8 cellular contexts compared by ENCODE assay signal in genomic region chr10:46030091-46030937, GRCh38. TPM values are rescaled to one million over a fixed set of nuclear protein-coding genes. Genes with fewer than 3 reads are reported as not detected.
A peak's percentile ranks its signal among the peaks of the same experiment; 100 is the strongest.
DNase-seq lines count a peak whose midpoint lies in the region; ATAC-seq and TF ChIP-seq lines count a peak whose summit lies in the region.

TSS of gene NCOA4 (minus strand) at chr10:46030623. CDS start at chr10:46016680, 13,943 bp downstream.

- H2BK120ac ChIP-seq in IMR-90 (ENCODE audit: low read depth, low read length): peak within 1 kb of the TSS; percentile 60

- peak; percentile 35; the same call in 1 of the 2 replicates for TF ChIP-seq RAD21 in IMR-90 (IDR thresholded peaks at IDR 0.05; ENCODE audit: low read length)

- H3K9me2 ChIP-seq in OCI-LY7 (ENCODE audit: insufficient read depth, low read length): no peaks in the 10 kb centered on the region

- CTCF ChIA-PET in IMR-90 (lab: Yijun Ruan, JAX) (no interaction called here), OCI-LY7 (lab: Charles Lee; ENCODE audit: unreplicated experiment) (no interaction called here)

- H2BK15ac ChIP-seq in IMR-90 (ENCODE audit: low read depth, low read length): peak within 1 kb of the TSS; percentile 18; the same call in 1 of the 3 replicates

- peak within 1 kb of the TSS; percentile 91 for H3K4ac ChIP-seq in IMR-90 (ENCODE audit: low read depth, low read length)

- intact Hi-C loops in IMR-90 (cut with micrococcal nuclease): no loop called here
- intact Hi-C loops in OCI-LY7 (cut with micrococcal nuclease; ENCODE audit: unreplicated experiment): loop anchor here (2.0 to 5.0 kb wide), 3 partner anchors 62 to 1028 kb away; partner anchors contain the start of gene ZNF22

- H2BK5ac ChIP-seq in IMR-90 (ENCODE audit: low read depth, low read length, poor library complexity, severe bottlenecking): peak within 1 kb of the TSS; percentile 91

- peak; percentile 93 for TF ChIP-seq POLR2A in IMR-90 (IDR thresholded peaks at IDR 0.05; ENCODE audit: low read depth, low read length)

- H4K5ac ChIP-seq in IMR-90 (ENCODE audit: low read depth, low read length): peak within 1 kb of the TSS; percentile 84

- H3K14ac ChIP-seq in IMR-90 (replicated peaks; ENCODE audit: low read depth, low read length): peak within 1 kb of the TSS; percentile 95

- H3K27me3 ChIP-seq in IMR-90 (ENCODE audit: control insufficient read depth, insufficient read depth, low read length) (no peaks in the 10 kb centered on the region), mucosa of rectum (ENCODE audit: control insufficient read depth in 2 of 2, insufficient read depth in 2 of 2, low read length in 2 of 2) (no peaks in the 10 kb centered on the region)

- H3K23ac ChIP-seq in IMR-90 (ENCODE audit: low read depth, low read length): peak within 1 kb of the TSS; percentile 91

- peak within 1 kb of the TSS; percentile 7; the same call in 1 of the 2 replicates for H2AK5ac ChIP-seq in IMR-90 (ENCODE audit: low read depth, low read length)

- H3K36me3 ChIP-seq in IMR-90 (ENCODE audit: control insufficient read depth, insufficient read depth, low read length) (no peaks in the 10 kb centered on the region), OCI-LY7 (ENCODE audit: insufficient read depth, low read length) (peaks cover 28% of the 10 kb centered on the region), mucosa of rectum (ENCODE audit: control insufficient read depth in 2 of 2, insufficient read depth in 2 of 2, low read length in 2 of 2) (no peaks in the 10 kb centered on the region)

- peak within 1 kb of the TSS; percentile 72; the same call in 1 of the 2 replicates for H3K18ac ChIP-seq in IMR-90 (ENCODE audit: low read depth, low read length)

- H2AFZ ChIP-seq in IMR-90 (replicated peaks; ENCODE audit: low read length, poor library complexity): peak within 1 kb of the TSS; percentile 97
- H2AFZ ChIP-seq in OCI-LY7 (ENCODE audit: low read length): peak within 1 kb of the TSS; percentile 92

- peak; percentile 97 for DNase-seq in DMS114 treated with DMSO at 0.1 percent for 48 hours (lab: John Stamatoyannopoulos, UW; ENCODE audit: unreplicated experiment)
- DNase-seq in IMR-90: peak; percentile 99
- peak; percentile 99 for DNase-seq in OCI-LY7 (ENCODE audit: low spot score)
- peak; percentile 91 for DNase-seq in activated T-cell treated with anti-CD3 and anti-CD28 coated beads for 4 hours
- DNase-seq in epithelial cell of proximal tubule (ENCODE audit: low read depth): peak; percentile 85
- DNase-seq in stimulated activated CD8-positive, alpha-beta memory T cell treated with anti-CD3 and anti-CD28 coated beads, Interleukin-4, amount 100 ng/mL, for 48 hours: peak; percentile 96

- no TSS peak for BruUV-seq in IMR-90 (replicated peaks; lab: Mats Ljungman, UMichigan)
- no TSS peak for BruUV-seq in OCI-LY7 (replicated peaks; lab: Mats Ljungman, UMichigan)

- no peaks in the 10 kb centered on the region for H3K9me3 ChIP-seq in IMR-90 (ENCODE audit: control insufficient read depth, insufficient read depth, low read length)
- no peaks in the 10 kb centered on the region for H3K9me3 ChIP-seq in OCI-LY7 (ENCODE audit: low read length)
- H3K9me3 ChIP-seq in mucosa of rectum (ENCODE audit: control insufficient read depth in 2 of 2, low read length in 2 of 2): no peaks in the 10 kb centered on the region

- POLR2A ChIA-PET in IMR-90 (lab: Charles Lee; ENCODE audit: unreplicated experiment) (no interaction called here), OCI-LY7 (lab: Charles Lee) (interaction anchor here (0.6 to 1.8 kb wide), 3 partner anchors 10 to 232 kb away, joined by 3 to 12 read pairs (median 3); no protein-coding TSS in a partner anchor)

- H3K9me1 ChIP-seq in IMR-90 (ENCODE audit: insufficient read depth, low read length): peaks cover 5% of the 10 kb centered on the region; the same call in 1 of the 2 replicates

- H4K20me1 ChIP-seq in IMR-90 (ENCODE audit: insufficient read depth, low read length): peaks cover 34% of the 10 kb centered on the region
- peaks cover 32% of the 10 kb centered on the region for H4K20me1 ChIP-seq in OCI-LY7 (ENCODE audit: insufficient read depth, low read length)

- H3K9ac ChIP-seq in IMR-90 (ENCODE audit: low read depth, low read length) (peak within 1 kb of the TSS; percentile 89), mucosa of rectum (ENCODE audit: low read depth in 1 of 2, low read length in 2 of 2) (peak within 1 kb of the TSS; percentile 91 to 99)

- peaks cover 3 to 16% of the 10 kb centered on the region in 2 experiments; a peak in 2 of 4 replicates for H3K79me1 ChIP-seq in IMR-90 (ENCODE audit: low read depth in 1 of 2, low read length in 2 of 2)

- peaks cover 49% of the 10 kb centered on the region for H3K79me2 ChIP-seq in OCI-LY7 (ENCODE audit: insufficient read depth, low read depth, low read length)

- TF ChIP-seq CTCF in IMR-90 (conservative IDR thresholded peaks at IDR 0.05; ENCODE audit: low read depth, low read length) (peak; percentile 81), OCI-LY7 (conservative IDR thresholded peaks at IDR 0.05; ENCODE audit: low read length) (peak; percentile 83), epithelial cell of proximal tubule (conservative IDR thresholded peaks at IDR 0.05; ENCODE audit: low read depth, low read length) (peak; percentile 68)

- in situ Hi-C loops in IMR-90 (cut with MboI; ENCODE audit: low sequenced_read_pairs): no loop called here

- ATAC-seq in GM21528 (IDR thresholded peaks at IDR 0.05; ENCODE audit: low FRiP score, unreplicated experiment) (peak; percentile 97), IMR-90 (ENCODE audit: low read depth) (peak; percentile 94)

- H3K56ac ChIP-seq in IMR-90 (ENCODE audit: extremely low read depth, insufficient read depth, low read length): peak within 1 kb of the TSS; percentile 75

- H3K27ac ChIP-seq in IMR-90 (ENCODE audit: insufficient read depth, low read length) (peak within 1 kb of the TSS; percentile 92), OCI-LY7 (ENCODE audit: low read depth, low read length, poor library complexity, severe bottlenecking) (peak within 1 kb of the TSS; percentile 44), mucosa of rectum (ENCODE audit: low read depth in 2 of 2, low read length in 2 of 2) (peak within 1 kb of the TSS; percentile 89 to 96)

- WGBS in IMR-90 (ENCODE audit: extremely low coverage in 2 of 2, insufficient read length in 1 of 2), 2 experiments: 0% methylated on average over 39 of the region's 59 CpGs; no CpG with 5 or more reads in 1 of the 2 experiments

- H3K4me2 ChIP-seq in IMR-90 (ENCODE audit: low read depth, low read length) (peak within 1 kb of the TSS; percentile 88), OCI-LY7 (ENCODE audit: low read length) (peak within 1 kb of the TSS; percentile 81)

- dilution Hi-C loops in IMR-90 (cut with HindIII; ENCODE audit: low sequenced_read_pairs, unreplicated experiment): no loop called here

- H3K4me3 ChIP-seq in IMR-90 (ENCODE audit: insufficient read depth, low read depth, low read length) (peak within 1 kb of the TSS; percentile 80), OCI-LY7 (ENCODE audit: low read depth, low read length, poor library complexity, severe bottlenecking) (peak within 1 kb of the TSS; percentile 87), epithelial cell of proximal tubule (ENCODE audit: low read depth, low read length) (peak within 1 kb of the TSS; percentile 77), mucosa of rectum (ENCODE audit: low read length in 2 of 2) (peak within 1 kb of the TSS; percentile 88 to 95)

- H4K8ac ChIP-seq in IMR-90 (ENCODE audit: low read depth in 2 of 2, low read length in 2 of 2): peak within 1 kb of the TSS; percentile 88 to 98

- H2AK9ac ChIP-seq in IMR-90 (replicated peaks; ENCODE audit: low read depth, low read length, poor library complexity): peak within 1 kb of the TSS; percentile 87

- peak within 1 kb of the TSS; percentile 60; the same call in 1 of the 2 replicates for H2BK20ac ChIP-seq in IMR-90 (ENCODE audit: low read depth, low read length)

- H3K4me1 ChIP-seq in IMR-90 (ENCODE audit: control insufficient read depth, insufficient read depth, low read length) (peaks cover 13% of the 10 kb centered on the region), OCI-LY7 (ENCODE audit: insufficient read depth, low read length, poor library complexity, severe bottlenecking) (peaks cover 18% of the 10 kb centered on the region), mucosa of rectum (ENCODE audit: control insufficient read depth in 2 of 2, insufficient read depth in 2 of 2, low read length in 2 of 2) (peaks cover 20 to 26% of the 10 kb centered on the region in 2 donors)

- H4K91ac ChIP-seq in IMR-90 (ENCODE audit: insufficient read depth, low read depth, low read length): peak within 1 kb of the TSS; percentile 64

TF ChIP-seq in IMR-90, 13 proteins besides CTCF, POLR2A, EP300 and RAD21 (continues in another document):
- TF ChIP-seq USF2 (IDR thresholded peaks at IDR 0.05; ENCODE audit: low read depth, low read length) (no peak), MAZ (IDR thresholded peaks at IDR 0.05; ENCODE audit: borderline replicate concordance, low read depth, low read length) (peak; percentile 50; the same call in 1 of the 2 replicates), MXI1 (IDR thresholded peaks at IDR 0.05; ENCODE audit: borderline replicate concordance, low read depth, low read length) (0 out of 2 replicates have a peak, but pooled peaks have one; percentile 39), ELK1 (IDR thresholded peaks at IDR 0.05; ENCODE audit: borderline replicate concordance, low read depth, low read length) (no peak), MAFK (IDR thresholded peaks at IDR 0.05; ENCODE audit: low read depth, low read length) (no peak)

RNA-seq across cellular contexts. Expression of gene NCOA4, which starts in this region (rescaled TPM):
- 188 and 202 TPM in 2 replicates for total RNA-seq in IMR-90 (2012; rRNA removed)
- 55.6 and 62.2 TPM in 2 replicates for polyA plus RNA-seq in IMR-90 (2012; rRNA removed)
- 15.8 and 24.1 TPM in 2 replicates for polyA plus RNA-seq in IMR-90 (2012; cell fraction: cytosol; rRNA removed)
- 6.4 and 33.7 TPM in 2 replicates for polyA plus RNA-seq in IMR-90 (2012; cell fraction: nucleus; rRNA removed; ENCODE audit: low replicate concordance)
- total RNA-seq in OCI-LY7 (2014; rRNA removed; shearing (Covaris generic)): 78.8 and 100.0 TPM in 2 replicates
- total RNA-seq in OCI-LY7 (2022): 71.1 and 72.4 TPM in 2 replicates
- total RNA-seq in epithelial cell of proximal tubule: 90.2 and 107 TPM in 2 replicates

Comparison
In these comparisons a context has a peak if more than half of its experiments do, and no peak if none do; other contexts are left out.
1. Peak in every context shown above with its lines: DNase-seq, ATAC-seq, H3K4me3 ChIP-seq and H3K27ac ChIP-seq.